In the genomic region with DNA sequence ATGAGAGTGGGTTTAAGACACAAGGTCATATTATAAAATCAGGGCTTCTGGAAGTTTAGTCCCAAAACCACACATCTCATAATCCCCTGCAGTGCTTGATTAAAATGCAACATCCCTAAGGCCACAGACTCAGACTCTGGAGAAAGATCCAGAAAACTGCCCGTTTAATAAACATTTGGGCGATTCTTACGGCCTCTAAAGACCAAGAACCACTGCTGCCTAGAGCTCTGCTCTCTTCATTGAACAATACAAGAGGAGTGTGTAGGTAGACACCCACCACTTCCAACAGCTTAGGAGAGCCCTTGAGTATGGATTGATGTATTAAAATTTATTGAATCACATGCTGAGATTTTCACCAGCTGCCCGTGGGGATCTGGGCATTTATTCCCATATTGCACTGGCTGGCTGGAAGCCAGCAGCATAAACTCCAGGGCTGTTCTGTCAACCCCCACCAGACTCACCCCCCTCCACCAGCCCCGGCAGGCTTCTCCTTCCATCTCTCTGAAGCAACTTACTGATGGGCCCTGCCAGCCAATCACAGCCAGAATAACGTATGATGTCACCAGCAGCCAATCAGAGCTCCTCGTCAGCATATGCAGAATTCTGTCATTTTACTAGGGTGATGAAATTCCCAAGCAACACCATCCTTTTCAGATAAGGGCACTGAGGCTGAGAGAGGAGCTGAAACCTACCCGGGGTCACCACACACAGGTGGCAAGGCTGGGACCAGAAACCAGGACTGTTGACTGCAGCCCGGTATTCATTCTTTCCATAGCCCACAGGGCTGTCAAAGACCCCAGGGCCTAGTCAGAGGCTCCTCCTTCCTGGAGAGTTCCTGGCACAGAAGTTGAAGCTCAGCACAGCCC, we compare ENCODE assay signal across 8 cellular contexts. TPM values are rescaled to one million over a fixed set of nuclear protein-coding genes. Genes with fewer than 3 reads are reported as not detected.
A peak's percentile ranks its signal among the peaks of the same experiment; 100 is the strongest.
DNase-seq lines count a peak whose midpoint lies in the region; ATAC-seq and TF ChIP-seq lines count a peak whose summit lies in the region.

No MANE protein-coding gene starts in this region.

- no peak overlapping the region for H3K9ac ChIP-seq in HCT116 (ENCODE audit: low read length)

- CTCF ChIA-PET in HCT116 (lab: Charles Lee) = interaction anchor here (0.7 to 6.4 kb wide), 8 partner anchors 10 to 159 kb away, joined by 3 to 162 read pairs (median 8); a partner anchor contains a TSS

- TSS peak; percentile 100 for BruUV-seq in HCT116 (replicated peaks; lab: Mats Ljungman, UMichigan)

- TF ChIP-seq CTCF in HCT116 (IDR thresholded peaks at IDR 0.05 in 2 of 3, conservative IDR thresholded peaks at IDR 0.05 in 1 of 3; ENCODE audit: borderline replicate concordance in 1 of 3, insufficient read depth in 1 of 3, low read depth in 2 of 3, low read length in 2 of 3) (no peak), testis (IDR thresholded peaks at IDR 0.05) (no peak)

- TF ChIP-seq RAD21 in HCT116 (IDR thresholded peaks at IDR 0.05; ENCODE audit: low read depth) = no peak

- TF ChIP-seq POLR2A in HCT116 (IDR thresholded peaks at IDR 0.05; ENCODE audit: borderline replicate concordance, extremely low read depth, insufficient read depth, insufficient read length) = peak; percentile 20
- TF ChIP-seq POLR2A in testis (IDR thresholded peaks at IDR 0.05) = no peak

- ATAC-seq in HCT116 (peak; percentile 65), GM18511 (IDR thresholded peaks at IDR 0.05; ENCODE audit: unreplicated experiment) (no peak), GM18519 (IDR thresholded peaks at IDR 0.05; ENCODE audit: low FRiP score, unreplicated experiment) (no peak)

- WGBS in testis, 2 donors = 32 to 43% methylated on average over 9 of the region's 9 CpGs

- peaks cover 4 to 13% of the 10 kb centered on the region in 2 experiments; a peak in 2 of 4 replicates for H3K4me1 ChIP-seq in HCT116 (ENCODE audit: control insufficient read depth in 1 of 2, insufficient read depth in 2 of 2, low read length in 2 of 2)
- H3K4me1 ChIP-seq in testis = peaks cover 38% of the 10 kb centered on the region

- no peaks in the 10 kb centered on the region for H3K36me3 ChIP-seq in HCT116 (ENCODE audit: control insufficient read depth in 1 of 2, insufficient read depth in 2 of 2, low read length in 2 of 2)
- no peaks in the 10 kb centered on the region for H3K36me3 ChIP-seq in testis (ENCODE audit: low read depth, missing control alignments)

- peak overlapping the region; percentile 32 for H2AFZ ChIP-seq in HCT116 (ENCODE audit: low read depth, low read length, poor library complexity, severe bottlenecking)

- H3K27me3 ChIP-seq in HCT116 (ENCODE audit: insufficient read depth, low read length) (no peaks in the 10 kb centered on the region), layer of hippocampus (ENCODE audit: control insufficient read depth, insufficient read depth, low read length) (no peaks in the 10 kb centered on the region), testis (no peaks in the 10 kb centered on the region)

- RAD21 ChIA-PET in HCT116 (lab: Charles Lee; ENCODE audit: low non-redundant PET in 1 of 2, low total read pairs in 2 of 2, uncharacterized antibody in 2 of 2, unreplicated experiment in 2 of 2) = interaction anchor here (0.7 to 1.1 kb wide), 3 partner anchors 34 to 104 kb away, joined by 4 to 13 read pairs (median 4); no protein-coding TSS in a partner anchor

- H3K4me3 ChIP-seq in HCT116 (replicated peaks in 1 of 2; ENCODE audit: low read depth in 1 of 2, low read length in 2 of 2) (no peak overlapping the region), testis (no peak overlapping the region)

- H3K27ac ChIP-seq in HCT116 (ENCODE audit: low read depth, low read length) (no peak overlapping the region), caudate nucleus (ENCODE audit: low read depth, low read length) (peak overlapping the region; percentile 99), layer of hippocampus (ENCODE audit: low read depth, low read length) (peak overlapping the region; percentile 95), testis (peak overlapping the region; percentile 55 to 74)

- H4K20me1 ChIP-seq in HCT116 (ENCODE audit: insufficient read depth) = no peaks in the 10 kb centered on the region

- H3K9me2 ChIP-seq in HCT116 (ENCODE audit: insufficient read depth) = no peaks in the 10 kb centered on the region

- H3K4me2 ChIP-seq in HCT116 (ENCODE audit: low read length) = no peak overlapping the region

- peak; percentile 99 for DNase-seq in Ammon's horn (ENCODE audit: low spot score)
- peak; percentile 81 for DNase-seq in HCT116 (ENCODE audit: low read depth, low spot score)
- DNase-seq in NCI-H524 (lab: John Stamatoyannopoulos, UW) = peak; percentile 95 to 98
- peak; percentile 44 to 99 (median 91) for DNase-seq in caudate nucleus (lab: John Stamatoyannopoulos, UW)
- DNase-seq in testis = peak; percentile 95

- no peaks in the 10 kb centered on the region for H3K79me2 ChIP-seq in HCT116 (ENCODE audit: insufficient read depth, low read length)

- intact Hi-C loops in HCT116 (cut with micrococcal nuclease) = loop anchor here (2.0 kb wide), 1 partner anchor 133 kb away; no protein-coding TSS in a partner anchor
- intact Hi-C loops in testis (cut with DNase I; ENCODE audit: low total_unique reads) = loop anchor here (10.0 kb wide), 1 partner anchor 155 kb away; a partner anchor contains a TSS

- no peaks in the 10 kb centered on the region for H3K9me3 ChIP-seq in HCT116 (ENCODE audit: control insufficient read depth in 1 of 2, insufficient read depth in 1 of 2, low read depth in 1 of 2, low read length in 2 of 2)
- H3K9me3 ChIP-seq in testis = no peaks in the 10 kb centered on the region

- POLR2A ChIA-PET in HCT116 (lab: Charles Lee) = interaction anchor here (0.6 to 5.5 kb wide), 17 partner anchors 12 to 162 kb away, joined by 3 to 60 read pairs (median 5); a partner anchor contains a TSS

TF ChIP-seq in HCT116, 20 proteins besides CTCF, POLR2A, EP300 and RAD21:
- TF ChIP-seq CBX3 (IDR thresholded peaks at IDR 0.05; ENCODE audit: low read depth) (no peak), SP1 (IDR thresholded peaks at IDR 0.05; ENCODE audit: low read depth) (peak; percentile 61; the same call in 1 of the 2 replicates), POLR2AphosphoS5 (IDR thresholded peaks at IDR 0.05; ENCODE audit: low read depth, low read length) (peak; percentile 54), CEBPB (IDR thresholded peaks at IDR 0.05; ENCODE audit: low read depth) (peak; percentile 96)

RNA-seq across cellular contexts. Expression of a gene that starts 0.7 kb away (rescaled TPM):
- total RNA-seq in HCT116 (2021; ENCODE audit: unreplicated experiment) (2.3 TPM), testis (10 to 100 TPM; 21.0 to 33.4 TPM)
- 5.8 and 7.7 TPM in 2 replicates for polyA plus RNA-seq in HCT116 (2012)
- 9.2 TPM for polyA plus RNA-seq in testis (ENCODE audit: insufficient read depth, low read depth, low replicate concordance)

RNA-seq across cellular contexts. Expression of a gene that starts 18.0 kb away (rescaled TPM):
- 3,345 TPM for total RNA-seq in HCT116 (2021; ENCODE audit: unreplicated experiment)
- polyA plus RNA-seq in HCT116 (2012) = 4,227 and 4,920 TPM in 2 replicates
- 1,000 to 10,000 TPM; 1,162 to 1,419 TPM for total RNA-seq in testis
- polyA plus RNA-seq in testis (ENCODE audit: insufficient read depth, low read depth, low replicate concordance) = 2,237 TPM

RNA-seq across cellular contexts. Expression of a gene that starts 32.0 kb away (rescaled TPM):
- total RNA-seq in HCT116 (2021; ENCODE audit: unreplicated experiment) = 18.1 TPM
- polyA plus RNA-seq in HCT116 (2012) = 13.2 and 13.7 TPM in 2 replicates
- 10 to 100 TPM; 57.7 to 65.8 TPM for total RNA-seq in testis
- polyA plus RNA-seq in testis (ENCODE audit: insufficient read depth, low read depth, low replicate concordance) = 88.2 TPM

RNA-seq across cellular contexts. Expression of a gene that starts 58.1 kb away (rescaled TPM):
- total RNA-seq in HCT116 (2021; ENCODE audit: unreplicated experiment) (65.8 TPM), testis (10 to 100 TPM; 50.6 to 88.5 TPM)
- 59.1 and 69.4 TPM in 2 replicates for polyA plus RNA-seq in HCT116 (2012)
- 20.5 TPM for polyA plus RNA-seq in testis (ENCODE audit: insufficient read depth, low read depth, low replicate concordance)
